In genomic region chr10:11095374-11095785, GRCh38 we compare ENCODE assay signal across 35 cellular contexts.
DNase-seq lines count a peak whose midpoint lies in the region; ATAC-seq, FAIRE-seq and TF ChIP-seq lines count a peak whose summit lies in the region.
"Had no signal": no experiment of that assay in that cellular context is flagged by ENCODE, and none has a peak within 500 bp of the region (broad histone marks: within the 10 kb centered on the region; RNA-seq: fewer than 3 reads in every experiment).

No MANE protein-coding gene starts in this region.

- H3K27me3 Mint-ChIP-seq in mesothelial cell of epicardium (ENCODE audit: low read depth): peaks cover 37% of the 10 kb centered on the region
- H3K27me3 Mint-ChIP-seq: CD4-positive, alpha-beta T cell had no signal

- H4K8ac ChIP-seq in H1 (ENCODE audit: extremely low read depth, insufficient read depth, low read length): no peak overlapping the region

- no peaks in the 10 kb centered on the region for H3K9me3 Mint-ChIP-seq in mesothelial cell of epicardium
- H3K9me3 Mint-ChIP-seq: activated CD4-positive, alpha-beta memory T cell treated with anti-CD3 and anti-CD28 coated beads, Interleukin-2, amount 10 ng/mL, durations not matched to agents 7 days and 5 days; activated naive CD4-positive, alpha-beta T cell treated with anti-CD3 and anti-CD28 coated beads, Interleukin-2, amount 10 ng/mL, durations not matched to agents 7 days and 5 days; activated T-helper 1 cell treated with anti-CD3 and anti-CD28 coated beads, Interleukin-12 subunit alpha, Interleukin-12 subunit beta, Interleukin-2, Interleukin-4 antibody, amounts not matched to agents 30 ng/mL and 10 ng/mL and 1 ng/mL, durations not matched to agents 14 hours and 24 hours and 36 hours; CD4-positive, alpha-beta T cell had no signal

- no peaks in the 10 kb centered on the region; the same call in 1 of the 2 replicates for H3K23me2 ChIP-seq in H1 (ENCODE audit: low read depth, low read length)

- H3K4me2 ChIP-seq in H1 (ENCODE audit: insufficient read depth in 1 of 2, low read depth in 2 of 2, low read length in 2 of 2): peak overlapping the region; percentile 24 to 50; a peak in 3 of 4 replicates

- H3K18ac ChIP-seq in H1 (ENCODE audit: extremely low read depth, low read length): 0 out of 2 replicates have a peak overlapping the region, but pooled peaks have one; percentile 27

- H4K5ac ChIP-seq in H1 (ENCODE audit: insufficient read length, low read depth, low read length): no peak overlapping the region

- TF ChIP-seq EP300 in H1 (IDR thresholded peaks at IDR 0.05; ENCODE audit: borderline replicate concordance in 1 of 2, low read depth in 2 of 2, low read length in 2 of 2) (no peak), ovary (IDR thresholded peaks at IDR 0.05) (no peak)

- no peak overlapping the region for H2BK15ac ChIP-seq in H1 (ENCODE audit: low read length)

- no peaks in the 10 kb centered on the region for H3K9me3 ChIP-seq in HUES48 (ENCODE audit: control insufficient read depth, insufficient read depth, low read length)
- H3K9me3 ChIP-seq in H1 (ENCODE audit: insufficient read depth in 2 of 2, low read depth in 1 of 2, low read length in 1 of 2): no peaks in the 10 kb centered on the region
- H3K9me3 ChIP-seq in ovary: no peaks in the 10 kb centered on the region
- H3K9me3 ChIP-seq: adrenal gland, body of pancreas, left lung had no signal

- H2AK5ac ChIP-seq in H1 (ENCODE audit: low read depth, low read length): peak overlapping the region; percentile 8; the same call in 1 of the 2 replicates

- no peak overlapping the region for H3K4me3 Mint-ChIP-seq in mesothelial cell of epicardium
- H3K4me3 Mint-ChIP-seq: activated CD4-positive, alpha-beta memory T cell treated with anti-CD3 and anti-CD28 coated beads, Interleukin-2, amount 10 ng/mL, durations not matched to agents 7 days and 5 days; activated naive CD4-positive, alpha-beta T cell treated with anti-CD3 and anti-CD28 coated beads, Interleukin-2, amount 10 ng/mL, durations not matched to agents 7 days and 5 days; activated T-helper 1 cell treated with anti-CD3 and anti-CD28 coated beads, Interleukin-12 subunit alpha, Interleukin-12 subunit beta, Interleukin-2, Interleukin-4 antibody, amounts not matched to agents 30 ng/mL and 10 ng/mL and 1 ng/mL, durations not matched to agents 14 hours and 24 hours and 36 hours; CD4-positive, alpha-beta T cell; naive thymus-derived CD4-positive, alpha-beta T cell had no signal

- peak; percentile 62 to 73 for DNase-seq in NOMO-1 (lab: John Stamatoyannopoulos, UW; ENCODE audit: unreplicated experiment in 2 of 2)
- DNase-seq in H1 (ENCODE audit: low read depth in 1 of 2, low spot score in 2 of 2): no peak
- DNase-seq in mesothelial cell of epicardium (ENCODE audit: low spot score in 2 of 2, unreplicated experiment in 2 of 2): no peak
- no peak for DNase-seq in GM12891 (ENCODE audit: insufficient read length, low spot score)
- no peak for DNase-seq in ovary
- no peak for DNase-seq in T-helper 1 cell
- DNase-seq: activated CD4-positive, alpha-beta memory T cell treated with anti-CD3 and anti-CD28 coated beads, Interleukin-2, amount 10 ng/mL, durations not matched to agents 7 days and 5 days; activated CD8-positive, alpha-beta memory T cell treated with anti-CD3 and anti-CD28 coated beads, Interleukin-2, amount 50 U/mL, for 4 hours; activated naive CD4-positive, alpha-beta T cell treated with anti-CD3 and anti-CD28 coated beads, Interleukin-2, amount 10 ng/mL, durations not matched to agents 7 days and 5 days; adrenal gland; body of pancreas; CD4-positive, alpha-beta T cell; DND-41; islet precursor cell; Karpas-422; left lung; midbrain; naive thymus-derived CD4-positive, alpha-beta T cell; NCI-H1092; NCI-H1694 treated with DMSO at 0.1 percent for 48 hours; NCI-H510A; occipital lobe; Right ventricle myocardium superior; stimulated activated CD4-positive, alpha-beta T cell treated with anti-CD3 and anti-CD28 coated beads, Interleukin-15, amount 100 ng/mL, for 24 hours; stimulated activated CD4-positive, alpha-beta T cell treated with anti-CD3 and anti-CD28 coated beads, Interleukin-4, amount 100 ng/mL, for 4 hours; T-helper 17 cell; trophoblast cell had no signal

- peak overlapping the region; percentile 11 for H2BK12ac ChIP-seq in H1 (ENCODE audit: low read depth, low read length)

- H2BK20ac ChIP-seq in H1 (ENCODE audit: low read length): no peak overlapping the region

- no peak for TF ChIP-seq POLR2A in H1 (IDR thresholded peaks at IDR 0.05; ENCODE audit: control extremely low read depth in 1 of 2, low read depth in 2 of 2, low read length in 2 of 2)
- TF ChIP-seq POLR2A in GM12891 (IDR thresholded peaks at IDR 0.05; ENCODE audit: low read depth, low read length): no peak
- TF ChIP-seq POLR2A in ovary (IDR thresholded peaks at IDR 0.05): no peak

- H3K79me1 ChIP-seq in H1 (ENCODE audit: low read depth, low read length): peaks cover 4% of the 10 kb centered on the region; the same call in 1 of the 2 replicates

- POLR2A ChIA-PET in H1 (lab: Charles Lee; ENCODE audit: partially characterized antibody): interaction anchor here (1.3 to 2.1 kb wide), 3 partner anchors 13 to 60 kb away, joined by 4 to 6 read pairs (median 4); no protein-coding TSS in a partner anchor

- H3K36me3 ChIP-seq in HUES48 (ENCODE audit: control insufficient read depth, insufficient read depth, low read length) (no peaks in the 10 kb centered on the region), H1 (ENCODE audit: control insufficient read depth in 2 of 4, insufficient read depth in 4 of 4, low read length in 3 of 4) (no peaks in the 10 kb centered on the region), ovary (no peaks in the 10 kb centered on the region)
- H3K36me3 ChIP-seq: adrenal gland, left lung had no signal

- no peak overlapping the region for H3K14ac ChIP-seq in H1 (ENCODE audit: insufficient read length)

- no peak overlapping the region for H3K23ac ChIP-seq in H1 (ENCODE audit: insufficient read length)

- H4K91ac ChIP-seq in H1 (replicated peaks; ENCODE audit: insufficient read length, low read length): no peak overlapping the region

- H3K9ac ChIP-seq in HUES48 (ENCODE audit: low read depth, low read length) (no peak overlapping the region), H1 (replicated peaks in 1 of 4; ENCODE audit: extremely low read depth in 1 of 4, low read depth in 3 of 4, low read length in 3 of 4) (no peak overlapping the region)

- H3K27ac ChIP-seq in HUES48 (ENCODE audit: low read depth, low read length) (peak overlapping the region; percentile 2), H1 (ENCODE audit: low read depth, low read length) (no peak overlapping the region), ovary (no peak overlapping the region)
- H3K27ac ChIP-seq: adrenal gland, body of pancreas, left lung had no signal

- peak in 1 of 2 experiments; percentile 11; a peak in 1 of 4 replicates for TF ChIP-seq RAD21 in H1 (IDR thresholded peaks at IDR 0.05 in 1 of 2, conservative IDR thresholded peaks at IDR 0.05 in 1 of 2; ENCODE audit: low read depth in 2 of 2, low read length in 2 of 2)

- H3K4me3 ChIP-seq in HUES48 (ENCODE audit: low read depth, low read length): no peak overlapping the region
- no peak overlapping the region; a peak in 1 of 8 replicates for H3K4me3 ChIP-seq in H1 (ENCODE audit: extremely low read depth in 1 of 4, insufficient read depth in 2 of 4, low read depth in 3 of 4, low read length in 4 of 4)
- no peak overlapping the region for H3K4me3 ChIP-seq in ovary
- H3K4me3 ChIP-seq: adrenal gland, body of pancreas, left lung had no signal

- peak in 1 of 3 experiments; percentile 50; a peak in 1 of 4 replicates for TF ChIP-seq CTCF in H1 (IDR thresholded peaks at IDR 0.05; ENCODE audit: control extremely low read depth in 1 of 3, insufficient read depth in 1 of 3, low read depth in 1 of 3, low read length in 3 of 3)
- TF ChIP-seq CTCF in mesothelial cell of epicardium (IDR thresholded peaks at IDR 0.05; ENCODE audit: unreplicated experiment): no peak
- TF ChIP-seq CTCF in ovary (IDR thresholded peaks at IDR 0.05): no peak

- H3K79me2 ChIP-seq in H1 (ENCODE audit: control insufficient read depth in 1 of 2, insufficient read depth in 2 of 2, low read length in 2 of 2): 0 out of 4 replicates have a peak, but pooled peaks cover 0 to 2% of the 10 kb centered on the region in 2 experiments

- peaks cover 41% of the 10 kb centered on the region for H3K4me1 ChIP-seq in HUES48 (ENCODE audit: control insufficient read depth, insufficient read depth, low read length)
- peaks cover 9 to 20% (median 15%) of the 10 kb centered on the region in 4 experiments for H3K4me1 ChIP-seq in H1 (replicated peaks in 1 of 4; ENCODE audit: control insufficient read depth in 3 of 4, insufficient read depth in 4 of 4, low read length in 3 of 4)
- H3K4me1 ChIP-seq in ovary (ENCODE audit: insufficient read depth): peaks cover 15% of the 10 kb centered on the region
- H3K4me1 ChIP-seq: adrenal gland, body of pancreas, left lung had no signal

- H2BK120ac ChIP-seq in H1 (replicated peaks; ENCODE audit: low read depth, low read length): no peak overlapping the region

- no peak for ATAC-seq in HG03342 (IDR thresholded peaks at IDR 0.05; ENCODE audit: unreplicated experiment)
- ATAC-seq: activated CD4-positive, CD25-positive, alpha-beta regulatory T cell treated with anti-CD3 and anti-CD28 coated beads, Interleukin-2, amount 50 U/mL, for 24 hours; body of pancreas; HepG2; left lung; naive thymus-derived CD4-positive, alpha-beta T cell; SK-N-SH treated with all-trans-retinoic acid at 6 μM for 48 hours; T-helper 17 cell had no signal

- no peak overlapping the region for H3K56ac ChIP-seq in H1 (replicated peaks; ENCODE audit: insufficient read length, low read depth, low read length)

- 75% methylated on average over 12 of the region's 12 CpGs; no CpG with 5 or more reads in 1 of the 2 experiments for WGBS in H1 (ENCODE audit: extremely low coverage in 1 of 2, insufficient coverage in 1 of 2, insufficient read length in 1 of 2, insufficient replicate concordance in 2 of 2, low coverage in 1 of 2, low lambda C conversion rate in 2 of 2, missing lambda C conversion rate in 1 of 2), 2 experiments
- 93 to 94% (median 93%) methylated on average over 12 of the region's 12 CpGs for WGBS in ovary, 3 donors

- no peak overlapping the region for H3K4ac ChIP-seq in H1 (replicated peaks; ENCODE audit: insufficient read length, low read depth, low read length)

- CTCF ChIA-PET in H1 (lab: Charles Lee; ENCODE audit: partially characterized antibody): interaction anchor here (0.9 to 5.6 kb wide), 22 partner anchors 9 to 359 kb away, joined by 3 to 20 read pairs (median 4); no protein-coding TSS in a partner anchor

- H2BK5ac ChIP-seq in H1 (ENCODE audit: low read depth, low read length): 0 out of 2 replicates have a peak overlapping the region, but pooled peaks have one; percentile 12

- H2AFZ ChIP-seq in H1 (ENCODE audit: low read length): no peak overlapping the region

- H4K20me1 ChIP-seq in H1 (replicated peaks in 1 of 2; ENCODE audit: control insufficient read depth in 1 of 2, insufficient read depth in 2 of 2, low read length in 2 of 2): no peaks in the 10 kb centered on the region

- intact Hi-C loops in ovary (cut with DNase I): no loop called here

- H3K27me3 ChIP-seq in HUES48 (ENCODE audit: control insufficient read depth, insufficient read depth, low read length) (no peaks in the 10 kb centered on the region), H1 (replicated peaks in 1 of 4; ENCODE audit: control insufficient read depth in 3 of 4, extremely low read depth in 1 of 4, insufficient read depth in 3 of 4, low read length in 3 of 4) (no peaks in the 10 kb centered on the region), ovary (no peaks in the 10 kb centered on the region)
- H3K27me3 ChIP-seq: adrenal gland, body of pancreas, left lung had no signal

- peak; percentile 63 for FAIRE-seq in H1 (lab: Jason Lieb, UNC)
- FAIRE-seq in GM12891 (lab: Jason Lieb, UNC): no peak
- FAIRE-seq: D721Med, endothelial cell of umbilical vein, HepG2 had no signal

- H3K4me1 Mint-ChIP-seq in mesothelial cell of epicardium: peaks cover 14% of the 10 kb centered on the region
- H3K4me1 Mint-ChIP-seq: activated naive CD4-positive, alpha-beta T cell treated with anti-CD3 and anti-CD28 coated beads, Interleukin-2, amount 10 ng/mL, durations not matched to agents 7 days and 5 days had no signal

- peak overlapping the region; percentile 73 for H3K27ac Mint-ChIP-seq in mesothelial cell of epicardium
- H3K27ac Mint-ChIP-seq: activated CD4-positive, alpha-beta memory T cell treated with anti-CD3 and anti-CD28 coated beads, Interleukin-2, amount 10 ng/mL, durations not matched to agents 7 days and 5 days; activated naive CD4-positive, alpha-beta T cell treated with anti-CD3 and anti-CD28 coated beads, Interleukin-2, amount 10 ng/mL, durations not matched to agents 7 days and 5 days; activated T-helper 1 cell treated with anti-CD3 and anti-CD28 coated beads, Interleukin-12 subunit alpha, Interleukin-12 subunit beta, Interleukin-2, Interleukin-4 antibody, amounts not matched to agents 30 ng/mL and 10 ng/mL and 1 ng/mL, durations not matched to agents 14 hours and 24 hours and 36 hours; CD4-positive, alpha-beta T cell; naive thymus-derived CD4-positive, alpha-beta T cell; T-helper 17 cell had no signal

- no peaks in the 10 kb centered on the region for H3K36me3 Mint-ChIP-seq in mesothelial cell of epicardium
- H3K36me3 Mint-ChIP-seq: activated naive CD4-positive, alpha-beta T cell treated with anti-CD3 and anti-CD28 coated beads, Interleukin-2, amount 10 ng/mL, durations not matched to agents 7 days and 5 days had no signal

Comparison
In these comparisons a context has a peak if more than half of its experiments do, and no peak if none do; other contexts are left out.
1. DNase-seq: peak in NOMO-1 (2 of 2); none in H1 (0 of 2), mesothelial cell of epicardium (0 of 2), GM12891 (single experiment), ovary (0 of 5) and T-helper 1 cell (0 of 5).